Comparison of ENCODE assay signal across 8 cellular contexts in the genomic region with DNA sequence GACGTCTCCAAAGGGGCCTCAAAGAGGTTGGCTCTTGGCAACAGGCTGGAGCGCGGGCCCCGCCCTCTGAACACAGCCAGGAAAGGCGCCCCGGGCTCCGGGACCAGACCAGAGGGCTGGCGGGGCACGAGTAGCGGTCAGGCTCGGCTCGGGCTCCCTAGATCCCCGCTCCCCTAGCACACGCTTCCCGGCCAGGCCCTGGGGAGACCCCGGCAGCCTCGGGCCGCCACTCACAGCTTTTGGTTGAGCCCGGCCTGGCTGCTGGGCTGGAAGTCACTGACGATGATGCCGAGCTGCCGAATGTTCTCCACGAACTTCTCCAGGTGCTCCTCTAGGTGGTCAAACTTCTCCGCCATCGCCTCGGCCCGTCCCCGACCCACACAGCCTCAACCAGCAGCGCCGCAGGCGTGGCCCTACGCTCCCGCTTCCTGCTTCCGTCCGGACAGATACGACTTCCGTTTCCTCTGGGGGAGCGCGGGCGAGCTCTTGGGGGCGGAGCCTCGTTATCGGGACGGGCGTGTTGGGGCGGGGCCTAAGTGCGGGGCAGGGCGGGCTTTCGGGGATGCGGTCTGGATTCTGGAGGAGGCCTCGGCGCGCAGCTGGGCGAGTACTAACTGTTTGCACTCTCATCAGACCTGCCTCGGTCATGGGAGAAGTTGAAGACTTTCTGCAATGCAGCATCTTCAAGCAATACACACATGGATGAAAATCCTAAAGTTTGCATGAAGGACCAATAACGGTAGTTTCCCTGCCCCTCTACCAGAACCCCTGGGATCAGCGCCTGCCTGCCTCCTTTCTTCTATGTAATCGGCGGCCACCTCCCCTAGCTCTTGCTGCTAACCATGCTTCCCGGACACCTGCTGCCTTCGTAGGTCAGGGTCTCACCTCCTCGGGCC. TPM values are rescaled to one million over a fixed set of nuclear protein-coding genes. Genes with fewer than 3 reads are reported as not detected.
DNase-seq lines count a peak whose midpoint lies in the region; ATAC-seq and TF ChIP-seq lines count a peak whose summit lies in the region.

A gene with protein sequence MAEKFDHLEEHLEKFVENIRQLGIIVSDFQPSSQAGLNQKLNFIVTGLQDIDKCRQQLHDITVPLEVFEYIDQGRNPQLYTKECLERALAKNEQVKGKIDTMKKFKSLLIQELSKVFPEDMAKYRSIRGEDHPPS (minus strand): TSS at position 420 of the 896 bp plus-strand sequence. CDS start 64 bp downstream, at position 356.

- TF ChIP-seq CTCF in choroid plexus epithelial cell (conservative IDR thresholded peaks at IDR 0.05; ENCODE audit: low read depth, low read length) = no peak

- H3K4me1 Mint-ChIP-seq in activated CD4-positive, alpha-beta T cell treated with anti-CD3 and anti-CD28 coated beads for 36 hours = peaks cover 35% of the 10 kb centered on the region

- peak within 1 kb of the TSS; percentile 49 for H3K27ac ChIP-seq in layer of hippocampus (ENCODE audit: low read depth, low read length)

- intact Hi-C loops in activated CD4-positive, alpha-beta T cell treated with anti-CD3 and anti-CD28 coated beads for 36 hours (cut with DNase I, micrococcal nuclease) = loop anchor here (1.0 to 10.0 kb wide), 14 partner anchors 70 to 1489 kb away; partner anchors contain the start of genes ICE1 (in 2 of the 2), NSUN2 (in 2 of the 2), SRD5A1 (in 2 of the 2) and TENT4A (in 2 of the 2)

- no peaks in the 10 kb centered on the region for H3K9me3 Mint-ChIP-seq in activated CD4-positive, alpha-beta T cell treated with anti-CD3 and anti-CD28 coated beads for 36 hours (ENCODE audit: low read depth)

- peaks cover 46% of the 10 kb centered on the region for H3K36me3 Mint-ChIP-seq in activated CD4-positive, alpha-beta T cell treated with anti-CD3 and anti-CD28 coated beads for 36 hours (ENCODE audit: low read depth)

- CTCF ChIA-PET in activated CD4-positive, alpha-beta T cell treated with anti-CD3 and anti-CD28 coated beads for 36 hours (lab: Charles Lee) = interaction anchor here (0.7 to 1.5 kb wide), 2 partner anchors 11 to 1236 kb away, joined by 3 read pairs; no protein-coding TSS in a partner anchor

- peak; percentile 94 for DNase-seq in Ammon's horn (ENCODE audit: low spot score)
- peak; percentile 91 for DNase-seq in GM19238 (ENCODE audit: insufficient read length, low spot score)
- peak; percentile 95 to 97 for DNase-seq in NCI-H524 (lab: John Stamatoyannopoulos, UW)
- DNase-seq in activated CD4-positive, alpha-beta T cell treated with anti-CD3 and anti-CD28 coated beads for 36 hours = peak; percentile 98
- peak; percentile 94 for DNase-seq in choroid plexus epithelial cell (ENCODE audit: low read depth)
- DNase-seq in stimulated activated CD4-positive, alpha-beta T cell treated with anti-CD3 and anti-CD28 coated beads, Interleukin-1b, Interleukin-23, amount 100 ng/mL, for 4 hours (ENCODE audit: low read depth in 2 of 2) = peak; percentile 95

- peaks cover 2% of the 10 kb centered on the region for H3K27me3 ChIP-seq in layer of hippocampus (ENCODE audit: control insufficient read depth, insufficient read depth, low read length)

- no peaks in the 10 kb centered on the region for H3K27me3 Mint-ChIP-seq in activated CD4-positive, alpha-beta T cell treated with anti-CD3 and anti-CD28 coated beads for 36 hours

- ATAC-seq in HG03442 (IDR thresholded peaks at IDR 0.05; ENCODE audit: unreplicated experiment) = peak; percentile 97
- peak; percentile 96 for ATAC-seq in activated CD4-positive, alpha-beta T cell treated with anti-CD3 and anti-CD28 coated beads for 36 hours

- H3K4me3 ChIP-seq in choroid plexus epithelial cell (ENCODE audit: low read depth, low read length) = peak within 1 kb of the TSS; percentile 93

- H3K27ac Mint-ChIP-seq in activated CD4-positive, alpha-beta T cell treated with anti-CD3 and anti-CD28 coated beads for 36 hours = peak within 1 kb of the TSS; percentile 97

- POLR2A ChIA-PET in activated CD4-positive, alpha-beta T cell treated with anti-CD3 and anti-CD28 coated beads for 36 hours (lab: Charles Lee) = interaction anchor here (0.6 to 1.5 kb wide), 4 partner anchors 9 to 956 kb away, joined by 3 to 5 read pairs (median 4); partner anchors contain the start of genes ICE1, NSUN2 and SRD5A1

- H3K4me3 Mint-ChIP-seq in activated CD4-positive, alpha-beta T cell treated with anti-CD3 and anti-CD28 coated beads for 36 hours = peak within 1 kb of the TSS; percentile 96

RNA-seq across cellular contexts. Expression of the gene that starts here (rescaled TPM):
- total RNA-seq in activated CD4-positive, alpha-beta T cell treated with anti-CD3 and anti-CD28 coated beads for 36 hours = 10 to 100 TPM; 40.4 to 50.8 TPM

Comparison
In these comparisons a context has a peak if more than half of its experiments do, and no peak if none do; other contexts are left out.
1. Peak in every context shown above with its lines: DNase-seq, ATAC-seq, H3K4me3 ChIP-seq and H3K27ac ChIP-seq.